Comparison of ENCODE assay signal across 1 cellular context in the genomic region with DNA sequence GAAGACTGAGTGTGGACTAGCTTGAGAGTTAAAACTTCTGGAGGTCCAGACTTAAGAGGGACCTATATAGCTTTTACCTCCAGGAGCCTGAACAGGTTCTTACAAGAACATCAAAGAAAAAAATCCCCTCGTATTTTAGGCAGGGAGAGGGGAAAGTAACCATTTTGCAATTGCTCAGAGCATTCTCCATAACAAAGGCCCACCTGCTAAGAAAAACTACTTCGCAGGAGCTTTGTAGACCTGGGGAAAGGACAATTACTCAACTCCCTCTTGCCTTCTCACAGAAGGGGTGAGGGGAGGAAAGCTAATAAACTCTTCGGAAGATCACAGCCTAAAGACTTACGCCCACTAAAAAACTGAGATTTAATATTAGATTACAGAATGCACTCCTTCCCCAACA.
TF ChIP-seq lines count a peak whose summit lies in the region.

No MANE protein-coding gene starts in this region.

TF ChIP-seq in WTC11, 78 proteins besides CTCF, POLR2A, EP300 and RAD21 (continued from another document):
- TF ChIP-seq, protein P1, sequence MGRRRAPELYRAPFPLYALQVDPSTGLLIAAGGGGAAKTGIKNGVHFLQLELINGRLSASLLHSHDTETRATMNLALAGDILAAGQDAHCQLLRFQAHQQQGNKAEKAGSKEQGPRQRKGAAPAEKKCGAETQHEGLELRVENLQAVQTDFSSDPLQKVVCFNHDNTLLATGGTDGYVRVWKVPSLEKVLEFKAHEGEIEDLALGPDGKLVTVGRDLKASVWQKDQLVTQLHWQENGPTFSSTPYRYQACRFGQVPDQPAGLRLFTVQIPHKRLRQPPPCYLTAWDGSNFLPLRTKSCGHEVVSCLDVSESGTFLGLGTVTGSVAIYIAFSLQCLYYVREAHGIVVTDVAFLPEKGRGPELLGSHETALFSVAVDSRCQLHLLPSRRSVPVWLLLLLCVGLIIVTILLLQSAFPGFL (CRISPR knock-in tag; IDR thresholded peaks at IDR 0.05; ENCODE audit: borderline replicate concordance), result no peak
- no peak for TF ChIP-seq FOXK1 (CRISPR knock-in tag; IDR thresholded peaks at IDR 0.05)
- TF ChIP-seq TCF7 (CRISPR knock-in tag; IDR thresholded peaks at IDR 0.05; ENCODE audit: low read depth), result no peak
